18 cellular contexts compared by ENCODE assay signal in the genomic region with DNA sequence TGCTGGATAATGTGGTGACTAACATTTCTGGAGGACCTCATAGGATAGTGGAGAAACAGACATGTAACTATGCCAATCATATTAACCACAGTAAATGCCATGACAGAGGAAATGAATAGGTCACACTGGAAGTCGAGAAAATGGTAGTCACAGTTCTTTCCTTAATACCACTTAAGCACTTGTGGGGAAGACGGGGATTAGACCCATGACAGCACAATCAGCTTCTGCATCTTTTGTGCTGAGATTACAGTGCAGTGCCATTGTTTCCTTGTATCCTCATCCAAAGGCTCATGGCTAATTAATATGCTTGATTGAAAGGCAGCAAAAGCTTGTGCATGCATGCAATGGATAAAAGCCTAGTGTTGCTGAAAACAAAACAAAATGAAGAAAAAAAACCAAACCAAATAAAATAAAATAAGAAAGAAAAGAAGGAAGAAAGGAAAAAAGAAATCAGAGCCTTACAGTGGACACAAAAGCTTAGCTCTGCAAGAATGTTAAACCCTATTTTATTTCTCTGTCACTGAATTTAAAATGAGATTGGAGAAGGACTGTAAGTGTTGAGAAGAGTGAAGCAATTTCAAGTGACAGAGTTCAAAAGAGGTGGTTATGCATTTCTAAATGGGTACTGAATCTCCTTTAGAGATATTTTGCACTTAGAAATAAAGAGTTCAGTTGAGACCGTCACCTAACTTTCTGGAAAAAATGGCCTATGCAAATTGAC.
DNase-seq lines count a peak whose midpoint lies in the region; ATAC-seq, FAIRE-seq and TF ChIP-seq lines count a peak whose summit lies in the region.
"Had no signal": no experiment of that assay in that cellular context is flagged by ENCODE, and none has a peak within 500 bp of the region (broad histone marks: within the 10 kb centered on the region; RNA-seq: fewer than 3 reads in every experiment).

No MANE protein-coding gene starts in this region.

- peak overlapping the region; percentile 69 for H3K4me2 ChIP-seq in neural progenitor cell
- H3K4me2 ChIP-seq in GM23248 (ENCODE audit: unreplicated experiment) = no peak overlapping the region
- H3K4me2 ChIP-seq: BLaER1 treated with 17β-estradiol and CSF1 and Interleukin-3, amounts not matched to agents 10 nM and 100 nM had no signal

- DNase-seq in D341Med (ENCODE audit: low spot score) (peak; percentile 38), NCI-H82 treated with DMSO at 0.1 percent for 48 hours (lab: John Stamatoyannopoulos, UW; ENCODE audit: unreplicated experiment) (peak; percentile 35), neural progenitor cell (ENCODE audit: low spot score) (peak; percentile 90), GM12891 (ENCODE audit: insufficient read length, low spot score) (no peak), GM23248 (no peak)
- DNase-seq in stimulated activated naive CD8-positive, alpha-beta T cell treated with anti-CD3 and anti-CD28 coated beads, Interleukin-15, amount 100 ng/mL, for 72 hours = no peak
- DNase-seq: 8988T; ACHN; Calu3; CD4-positive, CD25-positive, alpha-beta regulatory T cell; DMS79 had no signal

- no peak overlapping the region for H3K27ac Mint-ChIP-seq in neural progenitor cell
- no peak overlapping the region for H3K27ac Mint-ChIP-seq in stimulated activated naive CD8-positive, alpha-beta T cell treated with anti-CD3 and anti-CD28 coated beads, Interleukin-15, amount 100 ng/mL, for 72 hours
- H3K27ac Mint-ChIP-seq: CD4-positive, CD25-positive, alpha-beta regulatory T cell had no signal

- H3K27me3 ChIP-seq in ectodermal cell (ENCODE audit: control insufficient read depth, insufficient read depth, low read length, poor library complexity, severe bottlenecking) (no peaks in the 10 kb centered on the region), neural progenitor cell (no peaks in the 10 kb centered on the region), GM23248 (replicated peaks; ENCODE audit: insufficient read depth) (no peaks in the 10 kb centered on the region)
- H3K27me3 ChIP-seq: BLaER1 treated with 17β-estradiol and CSF1 and Interleukin-3, amounts not matched to agents 10 nM and 100 nM had no signal

- H3K9me3 ChIP-seq in ectodermal cell (ENCODE audit: control insufficient read depth, low read length) (no peaks in the 10 kb centered on the region), neural progenitor cell (ENCODE audit: low read depth) (no peaks in the 10 kb centered on the region), GM23248 (ENCODE audit: low read depth) (peaks cover 2% of the 10 kb centered on the region)
- H3K9me3 ChIP-seq: BLaER1 treated with 17β-estradiol and CSF1 and Interleukin-3, amounts not matched to agents 10 nM and 100 nM had no signal

- H3K27ac ChIP-seq in ectodermal cell (ENCODE audit: insufficient read depth, low read depth, low read length, poor library complexity, severe bottlenecking) = peak overlapping the region; percentile 44
- peak overlapping the region; percentile 89 for H3K27ac ChIP-seq in neural progenitor cell
- H3K27ac ChIP-seq in GM23248 = no peak overlapping the region
- H3K27ac ChIP-seq: BLaER1 treated with 17β-estradiol and CSF1 and Interleukin-3, amounts not matched to agents 10 nM and 100 nM; HL-60 had no signal

- peaks cover 20% of the 10 kb centered on the region for H3F3A ChIP-seq in neural progenitor cell (ENCODE audit: low read depth)
- H3F3A ChIP-seq in GM23248 (ENCODE audit: insufficient read depth) = no peaks in the 10 kb centered on the region

- no peak overlapping the region for H3K9ac ChIP-seq in neural progenitor cell
- no peak overlapping the region for H3K9ac ChIP-seq in GM23248
- H3K9ac ChIP-seq: BLaER1 treated with 17β-estradiol and CSF1 and Interleukin-3, amounts not matched to agents 10 nM and 100 nM had no signal

- no peaks in the 10 kb centered on the region for H3K9me3 Mint-ChIP-seq in neural progenitor cell
- H3K9me3 Mint-ChIP-seq in stimulated activated naive CD8-positive, alpha-beta T cell treated with anti-CD3 and anti-CD28 coated beads, Interleukin-15, amount 100 ng/mL, for 72 hours = peaks cover 25 to 28% of the 10 kb centered on the region in 2 donors

- H3K79me2 ChIP-seq in neural progenitor cell (ENCODE audit: low read depth) = no peaks in the 10 kb centered on the region
- H3K79me2 ChIP-seq in GM23248 (ENCODE audit: insufficient read depth) = no peaks in the 10 kb centered on the region

- H3K4me3 ChIP-seq in ectodermal cell (ENCODE audit: insufficient read depth, low read depth, low read length) (no peak overlapping the region), neural progenitor cell (peak overlapping the region; percentile 22), GM23248 (no peak overlapping the region)
- H3K4me3 ChIP-seq: BLaER1 treated with 17β-estradiol and CSF1 and Interleukin-3, amounts not matched to agents 10 nM and 100 nM; GM12878 had no signal

- FAIRE-seq in GM12891 (lab: Jason Lieb, UNC) = no peak
- FAIRE-seq: GM12878, GM19239, H54 had no signal

- peaks cover 9% of the 10 kb centered on the region for H3K4me1 Mint-ChIP-seq in neural progenitor cell
- no peaks in the 10 kb centered on the region for H3K4me1 Mint-ChIP-seq in stimulated activated naive CD8-positive, alpha-beta T cell treated with anti-CD3 and anti-CD28 coated beads, Interleukin-15, amount 100 ng/mL, for 72 hours
- H3K4me1 Mint-ChIP-seq: CD4-positive, CD25-positive, alpha-beta regulatory T cell had no signal

- peaks cover 2% of the 10 kb centered on the region for H3K27me3 Mint-ChIP-seq in neural progenitor cell (ENCODE audit: insufficient read depth, low read depth)
- no peaks in the 10 kb centered on the region for H3K27me3 Mint-ChIP-seq in stimulated activated naive CD8-positive, alpha-beta T cell treated with anti-CD3 and anti-CD28 coated beads, Interleukin-15, amount 100 ng/mL, for 72 hours
- H3K27me3 Mint-ChIP-seq: CD4-positive, CD25-positive, alpha-beta regulatory T cell had no signal

- ATAC-seq in stimulated activated naive CD8-positive, alpha-beta T cell treated with anti-CD3 and anti-CD28 coated beads, Interleukin-15, amount 100 ng/mL, for 72 hours = no peak
- no peak for ATAC-seq in GM18858 (IDR thresholded peaks at IDR 0.05; ENCODE audit: unreplicated experiment)
- ATAC-seq: GM12878 had no signal

- H3K9me2 ChIP-seq in GM23248 (ENCODE audit: insufficient read depth) = no peaks in the 10 kb centered on the region

- no peak for TF ChIP-seq POLR2A in GM12891 (IDR thresholded peaks at IDR 0.05; ENCODE audit: low read depth, low read length)

- H3K36me3 ChIP-seq in ectodermal cell (ENCODE audit: control insufficient read depth, insufficient read depth, low read length) (no peaks in the 10 kb centered on the region), neural progenitor cell (no peaks in the 10 kb centered on the region), GM23248 (ENCODE audit: low read depth) (no peaks in the 10 kb centered on the region)
- H3K36me3 ChIP-seq: BLaER1 treated with 17β-estradiol and CSF1 and Interleukin-3, amounts not matched to agents 10 nM and 100 nM had no signal

- H2AFZ ChIP-seq in neural progenitor cell (replicated peaks) (no peak overlapping the region), GM23248 (no peak overlapping the region)

- H4K20me1 ChIP-seq in neural progenitor cell (ENCODE audit: low read depth) = no peaks in the 10 kb centered on the region
- H4K20me1 ChIP-seq in GM23248 (ENCODE audit: insufficient read depth) = no peaks in the 10 kb centered on the region
- H4K20me1 ChIP-seq: BLaER1 treated with 17β-estradiol and CSF1 and Interleukin-3, amounts not matched to agents 10 nM and 100 nM had no signal

- H3K4me1 ChIP-seq in ectodermal cell (ENCODE audit: control insufficient read depth, insufficient read depth, low read length) (no peaks in the 10 kb centered on the region), neural progenitor cell (peaks cover 40% of the 10 kb centered on the region), GM23248 (ENCODE audit: insufficient read depth) (no peaks in the 10 kb centered on the region)
- H3K4me1 ChIP-seq: BLaER1 treated with 17β-estradiol and CSF1 and Interleukin-3, amounts not matched to agents 10 nM and 100 nM had no signal

- H3K4me3 Mint-ChIP-seq in neural progenitor cell = no peak overlapping the region
- no peak overlapping the region for H3K4me3 Mint-ChIP-seq in stimulated activated naive CD8-positive, alpha-beta T cell treated with anti-CD3 and anti-CD28 coated beads, Interleukin-15, amount 100 ng/mL, for 72 hours
- H3K4me3 Mint-ChIP-seq: CD4-positive, CD25-positive, alpha-beta regulatory T cell had no signal

- WGBS in ectodermal cell, 2 experiments = 44 to 64% methylated on average over 3 of the region's 3 CpGs
- WGBS in GM23248 (ENCODE audit: low coverage in 1 of 2, low lambda C conversion rate in 2 of 2, missing lambda C conversion rate in 2 of 2), 2 experiments = 23 to 29% methylated on average over 3 of the region's 3 CpGs

- in situ Hi-C loops in GM23248 (cut with MboI) = no loop called here

- TF ChIP-seq CTCF in neural progenitor cell (IDR thresholded peaks at IDR 0.05) = no peak

- H3K36me3 Mint-ChIP-seq in neural progenitor cell = no peaks in the 10 kb centered on the region
- H3K36me3 Mint-ChIP-seq: CD4-positive, CD25-positive, alpha-beta regulatory T cell had no signal

TF ChIP-seq in GM12891, 5 proteins besides CTCF, POLR2A, EP300 and RAD21:
- TF ChIP-seq POU2F2 (IDR thresholded peaks at IDR 0.05; ENCODE audit: low read depth, low read length) (no peak), TAF1 (IDR thresholded peaks at IDR 0.05; ENCODE audit: low read depth, low read length) (no peak), SPI1 (IDR thresholded peaks at IDR 0.05; ENCODE audit: low read depth, low read length) (no peak), POLR2AphosphoS5 (IDR thresholded peaks at IDR 0.05; ENCODE audit: low read depth, low read length) (no peak), PAX5 (IDR thresholded peaks at IDR 0.05; ENCODE audit: insufficient read depth, low read length, severe bottlenecking) (no peak)
TF ChIP-seq in GM12891: peak in this region for 0.

Comparison
In these comparisons a context has a peak if more than half of its experiments do, and no peak if none do; other contexts are left out.
1. DNase-seq: peak in D341Med (single experiment), NCI-H82 treated with DMSO at 0.1 percent for 48 hours (single experiment) and neural progenitor cell (single experiment); none in stimulated activated naive CD8-positive, alpha-beta T cell treated with anti-CD3 and anti-CD28 coated beads, Interleukin-15, amount 100 ng/mL, for 72 hours (0 of 2), GM12891 (single experiment) and GM23248 (single experiment).